ENCODE assay signal across 38 cellular contexts in genomic region chrX:55521687-55522086, GRCh38. TPM values are rescaled to one million over a fixed set of nuclear protein-coding genes. Genes with fewer than 3 reads are reported as not detected.
"Had no signal": no experiment of that assay in that cellular context is flagged by ENCODE, and none has a peak within 500 bp of the region (broad histone marks: within the 10 kb centered on the region; RNA-seq: fewer than 3 reads in every experiment).

No MANE protein-coding gene starts in this region.

- H3K9me3 Mint-ChIP-seq: activated B cell treated with CpG ODN at 0.5 μM for 24 hours; activated CD4-positive, alpha-beta memory T cell treated with anti-CD3 and anti-CD28 coated beads for 36 hours; activated naive CD4-positive, alpha-beta T cell treated with anti-CD3 and anti-CD28 coated beads, Interleukin-2, amount 10 ng/mL, durations not matched to agents 7 days and 5 days; activated naive CD8-positive, alpha-beta T cell treated with anti-CD3 and anti-CD28 coated beads, Interleukin-2, amount 50 U/mL, for 24 hours; activated T-cell treated with anti-CD3 and anti-CD28 coated beads, Interleukin-2, amount 50 U/mL, for 4 hours; brain had no signal

- DNase-seq: activated B cell treated with CpG ODN at 0.5 μM for 24 hours; activated CD4-positive, alpha-beta memory T cell treated with anti-CD3 and anti-CD28 coated beads for 36 hours; activated CD4-positive, alpha-beta T cell treated with anti-CD3 and anti-CD28 coated beads for 4 hours; activated CD4-positive, alpha-beta T cell treated with anti-CD3 and anti-CD28 coated beads, Interleukin-2, amount 50 U/mL, for 1 hour; activated CD4-positive, CD25-positive, alpha-beta regulatory T cell treated with anti-CD3 and anti-CD28 coated beads, Interleukin-2, amount 50 U/mL, for 72 hours; activated CD8-positive, alpha-beta memory T cell treated with anti-CD3 and anti-CD28 coated beads, Interleukin-2, amount 50 U/mL, for 4 hours; activated effector memory CD4-positive, alpha-beta T cell treated with Interleukin-2 at 50 U/mL for 16 hours; activated naive CD4-positive, alpha-beta T cell treated with anti-CD3 and anti-CD28 coated beads, Interleukin-2, amount 10 ng/mL, durations not matched to agents 7 days and 5 days; activated naive CD8-positive, alpha-beta T cell treated with anti-CD3 and anti-CD28 coated beads, Interleukin-2, amount 50 U/mL, for 24 hours; activated T-cell treated with anti-CD3 and anti-CD28 coated beads for 4 hours; activated T-cell treated with anti-CD3 and anti-CD28 coated beads, Interleukin-2, amount 50 U/mL, for 4 hours; central memory CD4-positive, alpha-beta T cell; Karpas-422; KBM-7; NCI-H1105; NCI-H1436; NCI-H1694; NCI-H1930; NCI-H2081 treated with DMSO at 0.1 percent for 48 hours; NCI-H226; NCI-H446 treated with DMSO at 0.1 percent for 48 hours; NCI-H524; NCI-H69; NCI-H82; NK-92 treated with Interleukin-12 subunit alpha and Interleukin-12 subunit beta, amount 100 ng/mL, for 24 hours; PC-3; Peyer's patch; SIG-M5; SW 1271; T-helper 1 cell; T-helper 2 cell; T-helper 9 cell had no signal

- H3K4me3 ChIP-seq: Peyer's patch had no signal

- H3K27ac ChIP-seq: Peyer's patch, RWPE1, VCaP had no signal

- ATAC-seq: activated naive CD8-positive, alpha-beta T cell treated with anti-CD3 and anti-CD28 coated beads, Interleukin-2, amount 50 U/mL, for 24 hours; activated T-cell treated with anti-CD3 and anti-CD28 coated beads, Interleukin-2, amount 50 U/mL, for 4 hours; PC-3; Right ventricle myocardium inferior had no signal

- H3K36me3 Mint-ChIP-seq: activated CD4-positive, alpha-beta memory T cell treated with anti-CD3 and anti-CD28 coated beads for 36 hours; activated naive CD4-positive, alpha-beta T cell treated with anti-CD3 and anti-CD28 coated beads, Interleukin-2, amount 10 ng/mL, durations not matched to agents 7 days and 5 days; activated naive CD8-positive, alpha-beta T cell; brain had no signal

- H3K27ac Mint-ChIP-seq: activated B cell treated with CpG ODN at 0.5 μM for 24 hours; activated CD4-positive, alpha-beta memory T cell treated with anti-CD3 and anti-CD28 coated beads for 36 hours; activated naive CD4-positive, alpha-beta T cell treated with anti-CD3 and anti-CD28 coated beads, Interleukin-2, amount 10 ng/mL, durations not matched to agents 7 days and 5 days; activated naive CD8-positive, alpha-beta T cell; activated naive CD8-positive, alpha-beta T cell treated with anti-CD3 and anti-CD28 coated beads, Interleukin-2, amount 50 U/mL, for 24 hours had no signal

- H3K9me3 ChIP-seq: Peyer's patch had no signal

- H3K4me3 Mint-ChIP-seq: activated B cell treated with CpG ODN at 0.5 μM for 24 hours; activated CD4-positive, alpha-beta memory T cell treated with anti-CD3 and anti-CD28 coated beads for 36 hours; activated naive CD4-positive, alpha-beta T cell treated with anti-CD3 and anti-CD28 coated beads, Interleukin-2, amount 10 ng/mL, durations not matched to agents 7 days and 5 days; activated naive CD8-positive, alpha-beta T cell; activated naive CD8-positive, alpha-beta T cell treated with anti-CD3 and anti-CD28 coated beads, Interleukin-2, amount 50 U/mL, for 24 hours; activated T-cell treated with anti-CD3 and anti-CD28 coated beads, Interleukin-2, amount 50 U/mL, for 4 hours; brain had no signal

- H3K27me3 Mint-ChIP-seq: activated CD4-positive, alpha-beta memory T cell treated with anti-CD3 and anti-CD28 coated beads for 36 hours; brain had no signal

- H3K36me3 ChIP-seq: Peyer's patch had no signal

- H3K4me1 Mint-ChIP-seq: activated B cell treated with CpG ODN at 0.5 μM for 24 hours; activated naive CD4-positive, alpha-beta T cell treated with anti-CD3 and anti-CD28 coated beads, Interleukin-2, amount 10 ng/mL, durations not matched to agents 7 days and 5 days; activated naive CD8-positive, alpha-beta T cell treated with anti-CD3 and anti-CD28 coated beads, Interleukin-2, amount 50 U/mL, for 24 hours had no signal

- H3K27me3 ChIP-seq: Peyer's patch had no signal

- H3K4me1 ChIP-seq: Peyer's patch had no signal

RNA-seq across cellular contexts. Expression of gene USP51, which starts 32.0 kb away (rescaled TPM):
- total RNA-seq: MCF 10A had no signal
